Comparison of ENCODE assay signal across 12 cellular contexts in genomic region chr12:9244894-9245293, GRCh38. TPM values are rescaled to one million over a fixed set of nuclear protein-coding genes. Genes with fewer than 3 reads are reported as not detected.
A peak's percentile ranks its signal among the peaks of the same experiment; 100 is the strongest.
DNase-seq lines count a peak whose midpoint lies in the region; ATAC-seq, FAIRE-seq and TF ChIP-seq lines count a peak whose summit lies in the region.
"Had no signal": no experiment of that assay in that cellular context is flagged by ENCODE, and none has a peak within 500 bp of the region (broad histone marks: within the 10 kb centered on the region; RNA-seq: fewer than 3 reads in every experiment).

No MANE protein-coding gene starts in this region.

- no peak overlapping the region for H3K4me3 ChIP-seq in small intestine (ENCODE audit: low read depth in 1 of 2, low read length in 2 of 2)

- peaks cover 1% of the 10 kb centered on the region for H3K9me3 ChIP-seq in small intestine (ENCODE audit: control insufficient read depth, low read depth)

- TF ChIP-seq POLR2A in erythroblast (IDR thresholded peaks at IDR 0.05; ENCODE audit: low read length): no peak

- no peaks in the 10 kb centered on the region for H3K36me3 ChIP-seq in small intestine (ENCODE audit: control insufficient read depth in 2 of 2, insufficient read depth in 2 of 2, low read length in 2 of 2)

- 53 to 59% (median 58%) methylated on average over 6 of the region's 6 CpGs for whole genome bisulfite sequencing in small intestine, 3 donors

- no peak for FAIRE-seq in small intestine (lab: Jason Lieb, UNC)
- FAIRE-seq: endothelial cell of umbilical vein had no signal

- no peak overlapping the region for H3K27ac ChIP-seq in small intestine (ENCODE audit: low read depth in 1 of 2, low read length in 1 of 2)

- ATAC-seq in GM18870 (IDR thresholded peaks at IDR 0.05; ENCODE audit: unreplicated experiment) (peak; percentile 60), HG03045 (IDR thresholded peaks at IDR 0.05; ENCODE audit: unreplicated experiment) (peak; percentile 61)

- H3K27me3 ChIP-seq in small intestine (ENCODE audit: control insufficient read depth in 2 of 2, insufficient read depth in 2 of 2, low read length in 2 of 2): no peaks in the 10 kb centered on the region

- DNase-seq in activated T-helper 9 cell treated with anti-CD3 and anti-CD28 coated beads, Interleukin-2, amount 50 U/mL, for 16 hours (ENCODE audit: low read depth): peak; percentile 47
- DNase-seq in stimulated activated CD4-positive, alpha-beta T cell treated with anti-CD3 and anti-CD28 coated beads, Interleukin-4, amount 100 ng/mL, for 48 hours (ENCODE audit: low read depth in 2 of 2): peak; percentile 50 to 73
- no peak for DNase-seq in SKM-1 (lab: John Stamatoyannopoulos, UW; ENCODE audit: unreplicated experiment)
- DNase-seq in erythroblast (lab: John Stamatoyannopoulos, UW): no peak
- DNase-seq in occipital lobe (lab: John Stamatoyannopoulos, UW): no peak
- no peak for DNase-seq in small intestine
- DNase-seq: EL, midbrain, NCI-H226 had no signal

- H3K4me1 ChIP-seq in small intestine (ENCODE audit: control insufficient read depth in 2 of 2, insufficient read depth in 1 of 2, low read depth in 1 of 2, low read length in 1 of 2): no peaks in the 10 kb centered on the region

RNA-seq across cellular contexts. Expression of gene PZP, which starts 36.7 kb away (rescaled TPM):
- not detected for total RNA-seq in occipital lobe
- polyA plus RNA-seq in small intestine: under 1 TPM in 1 of 3 donors, not detected in 2; 0.06 TPM

Comparison
In these comparisons a context has a peak if more than half of its experiments do, and no peak if none do; other contexts are left out.
1. DNase-seq: peak in activated T-helper 9 cell treated with anti-CD3 and anti-CD28 coated beads, Interleukin-2, amount 50 U/mL, for 16 hours (single experiment) and stimulated activated CD4-positive, alpha-beta T cell treated with anti-CD3 and anti-CD28 coated beads, Interleukin-4, amount 100 ng/mL, for 48 hours (2 of 2); none in SKM-1 (single experiment), erythroblast (0 of 2), occipital lobe (single experiment) and small intestine (single experiment).